In the genomic region with DNA sequence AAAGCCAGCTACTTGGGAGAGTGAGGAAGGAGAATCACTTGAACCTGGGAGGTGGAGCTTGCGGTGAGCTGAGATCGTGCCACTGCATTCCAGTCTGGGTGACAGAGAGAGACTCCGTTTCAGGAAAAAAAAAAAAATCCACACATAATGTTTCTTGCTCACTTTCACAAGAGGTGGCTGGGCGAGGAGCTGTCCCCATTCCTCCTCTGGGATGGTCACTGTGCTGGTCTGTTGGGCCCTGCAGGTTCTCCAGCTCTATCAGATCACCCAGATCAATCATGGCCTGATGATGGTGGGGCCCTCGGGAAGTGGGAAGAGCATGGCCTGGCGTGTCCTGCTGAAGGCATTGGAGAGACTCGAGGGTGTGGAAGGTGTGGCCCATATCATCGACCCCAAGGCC, we compare ENCODE assay signal across 26 cellular contexts.
"Had no signal": no experiment of that assay in that cellular context is flagged by ENCODE, and none has a peak within 500 bp of the region (broad histone marks: within the 10 kb centered on the region; RNA-seq: fewer than 3 reads in every experiment).

No MANE protein-coding gene starts in this region.

- H3K4me1 ChIP-seq: left lung, lower lobe of right lung, pancreas, right atrium auricular region, right lobe of liver, tibial nerve, upper lobe of left lung had no signal

- H3K27me3 Mint-ChIP-seq: naive thymus-derived CD8-positive, alpha-beta T cell; stimulated activated memory B cell treated with anti-CD40 and anti-IgM and Interleukin-4, amounts not matched to agents 10 μg/mL and 1 μg/mL and 100 μg/mL, for 72 hours; stimulated activated naive CD8-positive, alpha-beta T cell treated with anti-CD3 and anti-CD28 coated beads, Interleukin-15, amount 100 ng/mL, for 72 hours had no signal

- ATAC-seq: left colon; left lung; lower lobe of right lung; naive thymus-derived CD8-positive, alpha-beta T cell; pancreas; right lobe of liver; stimulated activated memory B cell treated with anti-CD40 and anti-IgM and Interleukin-4, amounts not matched to agents 10 μg/mL and 1 μg/mL and 100 μg/mL, for 72 hours; stimulated activated naive CD8-positive, alpha-beta T cell treated with anti-CD3 and anti-CD28 coated beads, Interleukin-15, amount 100 ng/mL, for 72 hours had no signal

- H3K9me3 ChIP-seq: left lung, lower lobe of right lung, pancreas, right atrium auricular region, right lobe of liver, tibial nerve, upper lobe of left lung had no signal

- H3K4me1 Mint-ChIP-seq: immature natural killer cell; nephron; neural crest cell; stimulated activated memory B cell treated with anti-CD40 and anti-IgM and Interleukin-4, amounts not matched to agents 10 μg/mL and 1 μg/mL and 100 μg/mL, for 72 hours; stimulated activated naive CD8-positive, alpha-beta T cell treated with anti-CD3 and anti-CD28 coated beads, Interleukin-15, amount 100 ng/mL, for 72 hours had no signal

- H3K27me3 ChIP-seq: left lung, pancreas, right atrium auricular region, right lobe of liver, tibial nerve, upper lobe of left lung had no signal

- H3K4me3 ChIP-seq: left lung, lower lobe of right lung, pancreas, right atrium auricular region, right lobe of liver, smooth muscle cell, tibial nerve, upper lobe of left lung had no signal

- H3K4me3 Mint-ChIP-seq: immature natural killer cell; naive thymus-derived CD8-positive, alpha-beta T cell; nephron; neural crest cell; stimulated activated memory B cell treated with anti-CD40 and anti-IgM and Interleukin-4, amounts not matched to agents 10 μg/mL and 1 μg/mL and 100 μg/mL, for 72 hours; stimulated activated naive CD8-positive, alpha-beta T cell treated with anti-CD3 and anti-CD28 coated beads, Interleukin-15, amount 100 ng/mL, for 72 hours had no signal

- DNase-seq: hypothalamus; immature natural killer cell; kidney; left colon; left lung; lower lobe of right lung; mammary epithelial cell; naive thymus-derived CD8-positive, alpha-beta T cell; nucleus accumbens; pancreas; posterior cingulate gyrus; right lobe of liver; stimulated activated CD4-positive, alpha-beta T cell treated with anti-CD3 and anti-CD28 coated beads, Interleukin-1b, Interleukin-23, amount 100 ng/mL, for 48 hours; stimulated activated CD4-positive, alpha-beta T cell treated with anti-CD3 and anti-CD28 coated beads, Interleukin-2, amount 100 ng/mL, for 48 hours; stimulated activated CD4-positive, alpha-beta T cell treated with anti-CD3 and anti-CD28 coated beads, Interleukin-4, amount 100 ng/mL, for 4 hours; stimulated activated CD8-positive, alpha-beta memory T cell treated with anti-CD3 and anti-CD28 coated beads, Interleukin-4, amount 100 ng/mL, for 48 hours; stimulated activated naive CD4-positive, alpha-beta T cell treated with Interleukin-2 at 50 U/mL for 16 hours; stimulated activated naive CD8-positive, alpha-beta T cell treated with anti-CD3 and anti-CD28 coated beads, Interleukin-15, amount 100 ng/mL, for 72 hours; substantia nigra; upper lobe of left lung had no signal

- H3K9me3 Mint-ChIP-seq: immature natural killer cell; naive thymus-derived CD8-positive, alpha-beta T cell; nephron; neural crest cell; stimulated activated memory B cell treated with anti-CD40 and anti-IgM and Interleukin-4, amounts not matched to agents 10 μg/mL and 1 μg/mL and 100 μg/mL, for 72 hours; stimulated activated naive CD8-positive, alpha-beta T cell treated with anti-CD3 and anti-CD28 coated beads, Interleukin-15, amount 100 ng/mL, for 72 hours had no signal

- H3K27ac Mint-ChIP-seq: immature natural killer cell; naive thymus-derived CD8-positive, alpha-beta T cell; nephron; stimulated activated memory B cell treated with anti-CD40 and anti-IgM and Interleukin-4, amounts not matched to agents 10 μg/mL and 1 μg/mL and 100 μg/mL, for 72 hours had no signal

- H3K27ac ChIP-seq: left lung, lower lobe of right lung, pancreas, right atrium auricular region, right lobe of liver, tibial nerve, upper lobe of left lung had no signal

- H3K4me2 ChIP-seq: smooth muscle cell had no signal
